Comparison of ENCODE assay signal across 19 cellular contexts in the genomic region with DNA sequence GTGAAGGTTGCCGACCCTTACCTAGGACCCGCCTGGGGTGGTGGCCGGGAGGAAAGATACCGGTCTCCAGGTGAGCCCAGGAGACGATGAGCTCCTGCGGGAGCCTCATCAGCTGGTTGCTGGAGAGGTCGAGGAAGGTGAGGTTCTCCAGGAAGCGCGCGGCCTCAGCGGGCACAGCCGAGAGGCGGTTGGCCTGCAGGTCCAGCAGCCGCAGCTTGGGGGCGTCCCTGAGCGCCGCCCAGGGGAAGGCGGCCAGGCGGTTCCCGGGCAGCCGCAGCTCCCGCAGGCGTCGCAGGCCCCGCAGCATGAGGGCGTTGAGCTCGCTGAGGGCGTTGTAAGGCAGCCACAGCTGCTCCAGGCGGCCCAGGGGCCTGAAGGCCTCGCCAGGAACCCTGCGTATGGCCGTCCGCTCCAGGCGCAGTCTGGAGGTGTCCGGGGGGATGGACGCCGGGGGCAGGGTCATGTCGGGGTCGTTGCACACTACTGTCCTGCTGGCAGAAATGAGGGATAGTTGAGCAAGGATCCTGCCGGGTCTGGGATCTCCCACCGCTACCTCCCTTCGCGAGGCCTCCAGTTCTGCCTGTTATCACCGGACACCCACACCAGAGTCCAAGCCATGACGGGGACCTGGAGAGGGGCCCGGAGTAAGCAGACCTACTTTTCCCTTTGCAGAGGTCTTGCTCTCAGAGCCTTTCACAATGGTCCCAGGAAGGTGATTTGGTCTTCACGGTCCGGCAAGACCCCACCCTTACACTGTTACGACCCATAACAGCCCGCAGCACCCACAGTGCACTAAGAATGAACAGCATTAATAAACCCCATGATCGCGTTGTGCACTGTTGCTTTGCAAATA. TPM values are rescaled to one million over a fixed set of nuclear protein-coding genes. Genes with fewer than 3 reads are reported as not detected.
DNase-seq lines count a peak whose midpoint lies in the region; ATAC-seq and TF ChIP-seq lines count a peak whose summit lies in the region.
"Had no signal": no experiment of that assay in that cellular context is flagged by ENCODE, and none has a peak within 500 bp of the region (broad histone marks: within the 10 kb centered on the region; RNA-seq: fewer than 3 reads in every experiment).

No MANE protein-coding gene starts in this region.

- H3K9me3 Mint-ChIP-seq in GM23338 (no peaks in the 10 kb centered on the region), endodermal cell (no peaks in the 10 kb centered on the region)
- H3K9me3 Mint-ChIP-seq: activated B cell treated with CpG ODN at 0.5 μM for 24 hours, T-cell had no signal

- H3K27ac Mint-ChIP-seq in GM23338 = no peak overlapping the region
- H3K27ac Mint-ChIP-seq in endodermal cell = no peak overlapping the region
- H3K27ac Mint-ChIP-seq: activated B cell treated with CpG ODN at 0.5 μM for 24 hours, T-cell had no signal

- ATAC-seq in GM23338 = peak; percentile 93
- no peak for ATAC-seq in GM21526 (IDR thresholded peaks at IDR 0.05; ENCODE audit: low FRiP score, unreplicated experiment)
- ATAC-seq: T-cell had no signal

- H3K9ac ChIP-seq in endodermal cell (ENCODE audit: extremely low read depth, low read length, poor library complexity, severe bottlenecking) = no peak overlapping the region

- no peak overlapping the region for H3K4me3 Mint-ChIP-seq in GM23338
- H3K4me3 Mint-ChIP-seq in endodermal cell = no peak overlapping the region
- H3K4me3 Mint-ChIP-seq: activated B cell treated with CpG ODN at 0.5 μM for 24 hours, T-cell had no signal

- H3K36me3 Mint-ChIP-seq in GM23338 (ENCODE audit: low read depth) = no peaks in the 10 kb centered on the region
- H3K36me3 Mint-ChIP-seq in endodermal cell (ENCODE audit: low read depth) = no peaks in the 10 kb centered on the region
- H3K36me3 Mint-ChIP-seq: T-cell had no signal

- peaks cover 12% of the 10 kb centered on the region; the same call in 1 of the 2 replicates for H3K27me3 ChIP-seq in GM23338 (ENCODE audit: insufficient read depth)
- no peaks in the 10 kb centered on the region for H3K27me3 ChIP-seq in endodermal cell (ENCODE audit: control insufficient read depth, insufficient read depth, low read length, poor library complexity, severe bottlenecking)
- H3K27me3 ChIP-seq in kidney epithelial cell (ENCODE audit: control insufficient read depth, insufficient read depth, low read length) = peaks cover 8% of the 10 kb centered on the region
- H3K27me3 ChIP-seq: adrenal gland, ovary had no signal

- no peaks in the 10 kb centered on the region for H3K36me3 ChIP-seq in GM23338 (ENCODE audit: insufficient read depth)
- H3K36me3 ChIP-seq in endodermal cell (ENCODE audit: control insufficient read depth, insufficient read depth, low read length) = no peaks in the 10 kb centered on the region
- H3K36me3 ChIP-seq in kidney epithelial cell (ENCODE audit: control insufficient read depth, insufficient read depth, low read length) = no peaks in the 10 kb centered on the region
- H3K36me3 ChIP-seq: adrenal gland, ovary had no signal

- H3K4me1 ChIP-seq in GM23338 (ENCODE audit: insufficient read depth) (no peaks in the 10 kb centered on the region; the same call in 1 of the 2 replicates), endodermal cell (ENCODE audit: control insufficient read depth, insufficient read depth, low read length) (no peaks in the 10 kb centered on the region)
- H3K4me1 ChIP-seq: adrenal gland had no signal

- 81 to 83% methylated on average over 31 to 52 of the region's 52 CpGs for WGBS in endodermal cell (ENCODE audit: insufficient coverage in 1 of 2, insufficient read length in 1 of 2), 2 experiments

- H3K9me2 ChIP-seq in GM23338 (ENCODE audit: insufficient read depth) = no peaks in the 10 kb centered on the region

- TF ChIP-seq CTCF in GM23338 (conservative IDR thresholded peaks at IDR 0.05; ENCODE audit: low read depth in 2 of 2) (peak; percentile 67 to 87), endodermal cell (conservative IDR thresholded peaks at IDR 0.05) (peak; percentile 93), kidney epithelial cell (IDR thresholded peaks at IDR 0.05; ENCODE audit: insufficient read depth, low read length, poor library complexity, severe bottlenecking) (peak; percentile 10)

- DNase-seq in AG20443 (ENCODE audit: low spot score) (peak; percentile 34), GM23338 (ENCODE audit: low spot score) (peak; percentile 87), endodermal cell (peak; percentile 94), kidney epithelial cell (ENCODE audit: low read depth) (no peak), NOMO-1 (lab: John Stamatoyannopoulos, UW; ENCODE audit: unreplicated experiment in 2 of 2) (no peak), MV-4-11 (lab: John Stamatoyannopoulos, UW) (no peak), KG1 (lab: John Stamatoyannopoulos, UW) (no peak)
- DNase-seq: activated B cell treated with CpG ODN at 0.5 μM for 24 hours; activated T-cell treated with anti-CD3 and anti-CD28 coated beads, Interleukin-2, amount 50 U/mL, for 1 hour; adrenal gland; AML-193; cortex of kidney; NCI-H187; ovary; RPMI8226; substantia nigra; T-cell had no signal

- H2AFZ ChIP-seq in GM23338 = peak overlapping the region; percentile 98

- H3K27me3 Mint-ChIP-seq in GM23338 (ENCODE audit: insufficient read depth, low read depth, poor library complexity) (peaks cover 10% of the 10 kb centered on the region), endodermal cell (ENCODE audit: insufficient read depth) (peaks cover 35% of the 10 kb centered on the region)

- no peaks in the 10 kb centered on the region for H3K9me3 ChIP-seq in endodermal cell (ENCODE audit: control insufficient read depth, low read length)
- H3K9me3 ChIP-seq: adrenal gland, ovary had no signal

- peak overlapping the region; percentile 66; the same call in 1 of the 2 replicates for H3K4me2 ChIP-seq in GM23338

- H3K79me2 ChIP-seq in GM23338 (replicated peaks; ENCODE audit: insufficient read depth) = no peaks in the 10 kb centered on the region

- H4K20me1 ChIP-seq in GM23338 (replicated peaks; ENCODE audit: insufficient read depth) = no peaks in the 10 kb centered on the region

- no peak overlapping the region for H3K27ac ChIP-seq in GM23338 (ENCODE audit: low read depth)
- H3K27ac ChIP-seq in endodermal cell (ENCODE audit: low read depth, low read length) = no peak overlapping the region
- H3K27ac ChIP-seq: adrenal gland, ovary had no signal

- H3K4me1 Mint-ChIP-seq in GM23338 = peaks cover 3% of the 10 kb centered on the region; the same call in 1 of the 3 replicates
- peaks cover 4% of the 10 kb centered on the region for H3K4me1 Mint-ChIP-seq in endodermal cell
- H3K4me1 Mint-ChIP-seq: activated B cell treated with CpG ODN at 0.5 μM for 24 hours, T-cell had no signal

- H3K4me3 ChIP-seq in GM23338 (no peak overlapping the region), endodermal cell (ENCODE audit: low read length) (no peak overlapping the region), kidney epithelial cell (ENCODE audit: low read depth, low read length) (no peak overlapping the region)
- H3K4me3 ChIP-seq: adrenal gland, ovary had no signal

- H3F3A ChIP-seq in GM23338 (replicated peaks; ENCODE audit: low read depth) = no peaks in the 10 kb centered on the region

TF ChIP-seq in GM23338, 12 proteins besides CTCF, POLR2A, EP300 and RAD21 (continues in another document):
- TF ChIP-seq, protein P1, sequence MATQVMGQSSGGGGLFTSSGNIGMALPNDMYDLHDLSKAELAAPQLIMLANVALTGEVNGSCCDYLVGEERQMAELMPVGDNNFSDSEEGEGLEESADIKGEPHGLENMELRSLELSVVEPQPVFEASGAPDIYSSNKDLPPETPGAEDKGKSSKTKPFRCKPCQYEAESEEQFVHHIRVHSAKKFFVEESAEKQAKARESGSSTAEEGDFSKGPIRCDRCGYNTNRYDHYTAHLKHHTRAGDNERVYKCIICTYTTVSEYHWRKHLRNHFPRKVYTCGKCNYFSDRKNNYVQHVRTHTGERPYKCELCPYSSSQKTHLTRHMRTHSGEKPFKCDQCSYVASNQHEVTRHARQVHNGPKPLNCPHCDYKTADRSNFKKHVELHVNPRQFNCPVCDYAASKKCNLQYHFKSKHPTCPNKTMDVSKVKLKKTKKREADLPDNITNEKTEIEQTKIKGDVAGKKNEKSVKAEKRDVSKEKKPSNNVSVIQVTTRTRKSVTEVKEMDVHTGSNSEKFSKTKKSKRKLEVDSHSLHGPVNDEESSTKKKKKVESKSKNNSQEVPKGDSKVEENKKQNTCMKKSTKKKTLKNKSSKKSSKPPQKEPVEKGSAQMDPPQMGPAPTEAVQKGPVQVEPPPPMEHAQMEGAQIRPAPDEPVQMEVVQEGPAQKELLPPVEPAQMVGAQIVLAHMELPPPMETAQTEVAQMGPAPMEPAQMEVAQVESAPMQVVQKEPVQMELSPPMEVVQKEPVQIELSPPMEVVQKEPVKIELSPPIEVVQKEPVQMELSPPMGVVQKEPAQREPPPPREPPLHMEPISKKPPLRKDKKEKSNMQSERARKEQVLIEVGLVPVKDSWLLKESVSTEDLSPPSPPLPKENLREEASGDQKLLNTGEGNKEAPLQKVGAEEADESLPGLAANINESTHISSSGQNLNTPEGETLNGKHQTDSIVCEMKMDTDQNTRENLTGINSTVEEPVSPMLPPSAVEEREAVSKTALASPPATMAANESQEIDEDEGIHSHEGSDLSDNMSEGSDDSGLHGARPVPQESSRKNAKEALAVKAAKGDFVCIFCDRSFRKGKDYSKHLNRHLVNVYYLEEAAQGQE (IDR thresholded peaks at IDR 0.05; ENCODE audit: unreplicated experiment) = no peak

RNA-seq across cellular contexts. Expression of a gene that starts 3.9 kb away (rescaled TPM):
- 0.07 TPM in 1 of 2 replicates, not detected in the other for total RNA-seq in GM23338 (2014; rRNA removed; shearing (Covaris generic))
- polyA plus RNA-seq in GM23338 (2016; fragmentation: Nextera tagmentation; extraction: Ambion mirVana) = not detected in 2 replicates
- total RNA-seq in endodermal cell (under 1 TPM in 1 of 2 donors, not detected in 1; 0.11 TPM), kidney epithelial cell (not detected in 2 replicates)
- polyA plus RNA-seq in endodermal cell (2013, experiment 1 of 2) = not detected
- polyA plus RNA-seq in endodermal cell (2013, experiment 2 of 2) = not detected
- total RNA-seq: activated B cell treated with CpG ODN at 0.5 μM for 24 hours, adrenal gland, fibroblast of lung, ovary, T-cell had no signal
- polyA plus RNA-seq: adrenal gland, fibroblast of lung, ovary had no signal

RNA-seq across cellular contexts. Expression of a gene that starts 7.4 kb away (rescaled TPM):
- total RNA-seq in GM23338 (2014; rRNA removed; shearing (Covaris generic)) = not detected in 2 replicates
- not detected in 2 replicates for polyA plus RNA-seq in GM23338 (2016; fragmentation: Nextera tagmentation; extraction: Ambion mirVana)
- not detected for total RNA-seq in endodermal cell
- polyA plus RNA-seq in endodermal cell (2013, experiment 1 of 2) = 0.46 TPM
- not detected for polyA plus RNA-seq in endodermal cell (2013, experiment 2 of 2)
- total RNA-seq in kidney epithelial cell = not detected in 2 replicates
- total RNA-seq: activated B cell treated with CpG ODN at 0.5 μM for 24 hours, adrenal gland, fibroblast of lung, ovary, T-cell had no signal
- polyA plus RNA-seq: fibroblast of lung, ovary had no signal

RNA-seq across cellular contexts. Expression of a gene that starts 12.1 kb away (rescaled TPM):
- total RNA-seq in GM23338 (2014; rRNA removed; shearing (Covaris generic)) = not detected in 2 replicates
- polyA plus RNA-seq in GM23338 (2016; fragmentation: Nextera tagmentation; extraction: Ambion mirVana) = not detected in 2 replicates
- total RNA-seq in endodermal cell (not detected), kidney epithelial cell (not detected in 2 replicates)
- not detected for polyA plus RNA-seq in endodermal cell (2013, experiment 1 of 2)
- not detected for polyA plus RNA-seq in endodermal cell (2013, experiment 2 of 2)
- total RNA-seq: activated B cell treated with CpG ODN at 0.5 μM for 24 hours, adrenal gland, fibroblast of lung, ovary, T-cell had no signal
- polyA plus RNA-seq: adrenal gland, fibroblast of lung, ovary had no signal

RNA-seq across cellular contexts. Expression of a gene that starts 43.1 kb away (rescaled TPM):
- total RNA-seq in GM23338 (2014; rRNA removed; shearing (Covaris generic)) = 6.6 and 6.7 TPM in 2 replicates
- 3.2 TPM in 2 replicates for polyA plus RNA-seq in GM23338 (2016; fragmentation: Nextera tagmentation; extraction: Ambion mirVana)
- 1 to 10 TPM in 1 of 2 donors, under 1 TPM in 1; 0.77 to 4.1 TPM for total RNA-seq in endodermal cell
- 1.7 TPM for polyA plus RNA-seq in endodermal cell (2013, experiment 1 of 2)
- polyA plus RNA-seq in endodermal cell (2013, experiment 2 of 2) = 1.8 TPM
- total RNA-seq in kidney epithelial cell = 4.3 and 4.6 TPM in 2 replicates
- total RNA-seq: fibroblast of lung had no signal

Comparison
In these comparisons a context has a peak if more than half of its experiments do, and no peak if none do; other contexts are left out.
1. DNase-seq: peak in AG20443 (single experiment), GM23338 (single experiment) and endodermal cell (single experiment); none in kidney epithelial cell (single experiment), NOMO-1 (0 of 2), MV-4-11 (single experiment) and KG1 (single experiment).
2. CTCF ChIP-seq: peak in every context shown above with its lines; median percentile 93 in endodermal cell; 77 in GM23338; 10 in kidney epithelial cell.